Comparison of ENCODE assay signal across 8 cellular contexts in the genomic region with DNA sequence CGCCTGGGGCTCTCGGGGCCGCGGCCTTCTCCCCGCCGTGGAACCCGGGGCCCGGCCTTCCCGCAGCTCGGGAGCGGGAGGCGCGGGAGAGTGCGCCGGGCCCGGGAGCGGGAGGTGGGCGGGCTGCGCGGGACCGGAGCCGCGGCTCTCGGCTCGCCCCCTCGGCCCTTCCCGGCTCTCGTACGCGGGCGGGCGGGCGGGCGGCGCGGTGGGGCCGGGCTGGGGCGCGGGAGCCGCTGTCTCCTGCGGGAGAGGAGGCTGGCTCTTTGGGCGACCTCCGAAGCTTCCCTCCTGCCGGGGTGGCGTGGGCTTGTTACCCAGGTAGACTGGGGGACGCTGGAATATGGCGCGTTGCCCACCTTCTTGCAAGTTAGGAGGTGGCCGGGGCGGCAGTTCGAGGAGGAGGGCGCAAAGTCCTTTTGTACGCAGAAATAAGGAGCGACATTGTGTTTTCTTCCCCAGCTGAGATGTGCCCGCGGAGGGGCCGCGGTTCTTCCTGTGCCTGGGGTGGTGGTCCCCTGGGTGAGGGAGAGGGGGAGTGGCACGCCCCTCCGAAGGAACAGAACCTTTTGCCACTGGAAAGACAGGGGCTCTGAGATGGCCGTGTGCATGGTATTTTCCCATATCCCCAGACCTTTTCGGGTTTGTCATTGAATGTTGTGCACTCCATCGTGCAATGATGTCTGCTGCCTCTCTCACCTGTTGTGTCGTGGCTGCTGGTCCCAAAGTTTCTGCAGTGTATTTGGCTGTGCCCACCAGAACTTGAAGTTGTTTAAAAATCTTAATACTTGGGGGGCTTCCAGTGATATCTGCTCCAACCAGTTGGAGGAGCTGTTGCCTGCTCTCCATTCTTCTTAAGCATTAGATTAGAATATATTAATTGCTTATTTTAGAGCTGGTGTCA. TPM values are rescaled to one million over a fixed set of nuclear protein-coding genes. Genes with fewer than 3 reads are reported as not detected.
DNase-seq lines count a peak whose midpoint lies in the region; ATAC-seq and TF ChIP-seq lines count a peak whose summit lies in the region.

No MANE protein-coding gene starts in this region.

- TF ChIP-seq CTCF in AG09309 (IDR thresholded peaks at IDR 0.05; ENCODE audit: control insufficient read depth, insufficient read depth, low read depth, low read length, missing control alignments) (peak; percentile 62), RWPE2 (IDR thresholded peaks at IDR 0.05; ENCODE audit: poor library complexity, severe bottlenecking) (peak; percentile 74), heart right ventricle (IDR thresholded peaks at IDR 0.05) (peak; percentile 18 to 73 (median 57))

- H3K4me1 ChIP-seq in RWPE2 (ENCODE audit: insufficient read depth, poor library complexity, severe bottlenecking) (peaks cover 21% of the 10 kb centered on the region), adipocyte (ENCODE audit: control insufficient read depth, insufficient read depth, low read length) (peaks cover 28% of the 10 kb centered on the region), heart right ventricle (peaks cover 0 to 66% (median 43%) of the 10 kb centered on the region in 9 donors)

- no peak for DNase-seq in AG09309 (ENCODE audit: low read depth)
- DNase-seq in RWPE2 (ENCODE audit: low spot score) = no peak
- DNase-seq in adipocyte (ENCODE audit: low read depth) = peak; percentile 67
- DNase-seq in heart right ventricle = peak; percentile 52 to 56
- DNase-seq in pons (ENCODE audit: low spot score) = peak; percentile 66
- no peak for DNase-seq in NCI-H510A (lab: John Stamatoyannopoulos, UW)

- H3K36me3 ChIP-seq in RWPE2 (ENCODE audit: low read depth) (peaks cover 19% of the 10 kb centered on the region), adipocyte (ENCODE audit: control insufficient read depth, insufficient read depth, low read length, severe bottlenecking) (peaks cover 3% of the 10 kb centered on the region), heart right ventricle (peaks cover 0 to 18% (median 0%) of the 10 kb centered on the region in 9 donors)

- H3K27ac ChIP-seq in RWPE2 (ENCODE audit: poor library complexity, severe bottlenecking) (peak overlapping the region; percentile 68), heart right ventricle (peak overlapping the region; percentile 86 to 98 (median 98))

- H3K4me3 ChIP-seq in AG09309 (ENCODE audit: control insufficient read depth, low read depth, low read length) = peak overlapping the region; percentile 86
- H3K4me3 ChIP-seq in RWPE2 (ENCODE audit: severe bottlenecking) = peak overlapping the region; percentile 75
- H3K4me3 ChIP-seq in adipocyte (ENCODE audit: low read length) = peak overlapping the region; percentile 94
- H3K4me3 ChIP-seq in heart right ventricle = peak overlapping the region; percentile 40 to 93 (median 88)

- ATAC-seq in GM18870 (IDR thresholded peaks at IDR 0.05; ENCODE audit: unreplicated experiment) = peak; percentile 4
- ATAC-seq in HG03460 (IDR thresholded peaks at IDR 0.05; ENCODE audit: unreplicated experiment) = peak; percentile 4
- ATAC-seq in RWPE2 (ENCODE audit: low read depth) = peak; percentile 12
- peak; percentile 10 to 33 (median 16) for ATAC-seq in heart right ventricle

- no peaks in the 10 kb centered on the region for H3K9me3 ChIP-seq in RWPE2 (ENCODE audit: severe bottlenecking)
- H3K9me3 ChIP-seq in adipocyte (ENCODE audit: control insufficient read depth, low read length) = no peaks in the 10 kb centered on the region
- H3K9me3 ChIP-seq in heart right ventricle = no peaks in the 10 kb centered on the region

- 0% methylated on average over 47 to 64 of the region's 64 CpGs for WGBS in heart right ventricle, 2 donors

- H3K9ac ChIP-seq in adipocyte (ENCODE audit: low read length) = peak overlapping the region; percentile 99

- intact Hi-C loops in heart right ventricle (cut with DNase I) = loop anchor here in 3 of 10 donors (5.0 to 10.0 kb wide), 2 partner anchors 388 to 390 kb away; a partner anchor contains a TSS

- H3K27me3 ChIP-seq in RWPE2 (ENCODE audit: insufficient read depth, poor library complexity, severe bottlenecking) = no peaks in the 10 kb centered on the region
- H3K27me3 ChIP-seq in adipocyte (replicated peaks; ENCODE audit: control insufficient read depth, insufficient read depth, low read length) = no peaks in the 10 kb centered on the region
- H3K27me3 ChIP-seq in heart right ventricle = no peaks in the 10 kb centered on the region

RNA-seq across cellular contexts. Expression of a gene that starts 0.8 kb away (rescaled TPM):
- total RNA-seq in heart right ventricle = 10 to 100 TPM in 8 of 10 donors, 1 to 10 TPM in 2; 8.3 to 16.0 (median 13.0) TPM
- polyA plus RNA-seq in heart right ventricle = 1 to 10 TPM; 4.9 to 9.6 TPM

Comparison
In these comparisons a context has a peak if more than half of its experiments do, and no peak if none do; other contexts are left out.
1. DNase-seq: peak in adipocyte (single experiment), heart right ventricle (2 of 2) and pons (single experiment); none in AG09309 (single experiment), RWPE2 (single experiment) and NCI-H510A (single experiment).
2. Peak in every context shown above with its lines, with median percentiles within 50 percentile points of each other: H3K4me3 ChIP-seq, CTCF ChIP-seq and ATAC-seq.